ENCODE assay signal across 11 cellular contexts in genomic region chr11:96567193-96567592, GRCh38.
DNase-seq lines count a peak whose midpoint lies in the region; ATAC-seq, FAIRE-seq and TF ChIP-seq lines count a peak whose summit lies in the region.
"Had no signal": no experiment of that assay in that cellular context is flagged by ENCODE, and none has a peak within 500 bp of the region (broad histone marks: within the 10 kb centered on the region; RNA-seq: fewer than 3 reads in every experiment).

No MANE protein-coding gene starts in this region.

- POLR2A ChIA-PET in A673 (lab: Charles Lee; ENCODE audit: low non-redundant PET) (no interaction called here), HepG2 (lab: Yijun Ruan, JAX) (no interaction called here)

- DNase-seq in A673 (ENCODE audit: low spot score) (peak; percentile 9), mammary epithelial cell (no peak), HepG2 (ENCODE audit: low spot score) (no peak), NCI-H1694 treated with DMSO at 0.1 percent for 48 hours (lab: John Stamatoyannopoulos, UW) (no peak), SHP77 treated with DMSO at 0.1 percent for 48 hours (lab: John Stamatoyannopoulos, UW) (no peak), middle frontal gyrus (ENCODE audit: extremely low spot score, low spot score) (no peak)
- DNase-seq: effector CD4-positive, alpha-beta T cell; NCI-H345 had no signal

- in situ Hi-C loops in mammary epithelial cell (cut with MboI; ENCODE audit: low sequenced_read_pairs in 2 of 2) = no loop called here
- in situ Hi-C loops in HepG2 (cut with HindIII; ENCODE audit: extremely low pct_ligation_motif_present, low pct_unique_long_range_greater_than_20kb) = no loop called here

- H3K9me3 ChIP-seq in A673 (ENCODE audit: low read depth, low read length, poor library complexity, severe bottlenecking) (no peaks in the 10 kb centered on the region), mammary epithelial cell (replicated peaks; ENCODE audit: insufficient read depth, low read length) (no peaks in the 10 kb centered on the region), HepG2 (ENCODE audit: low read length) (no peaks in the 10 kb centered on the region)

- H3K4me1 ChIP-seq in A673 (ENCODE audit: insufficient read depth, low read length, poor library complexity, severe bottlenecking) (no peaks in the 10 kb centered on the region), KMS-11 (ENCODE audit: low read depth, poor library complexity, severe bottlenecking) (peaks cover 7% of the 10 kb centered on the region), mammary epithelial cell (ENCODE audit: insufficient read depth, low read length) (no peaks in the 10 kb centered on the region), HepG2 (ENCODE audit: insufficient read depth, low read length) (no peaks in the 10 kb centered on the region)

- H3K4me3 ChIP-seq in A673 (ENCODE audit: low read depth, low read length, poor library complexity, severe bottlenecking) (no peak overlapping the region), KMS-11 (IDR thresholded peaks at IDR 0.05; ENCODE audit: insufficient read depth, low read depth, low read length) (no peak overlapping the region), mammary epithelial cell (replicated peaks in 1 of 3; ENCODE audit: insufficient read depth in 1 of 3, low read depth in 2 of 3, low read length in 3 of 3) (peak overlapping the region; percentile 6 to 9 (median 6)), HepG2 (replicated peaks in 1 of 3; ENCODE audit: insufficient read depth in 1 of 3, low read depth in 2 of 3, low read length in 3 of 3) (peak overlapping the region in 2 of 3 experiments; percentile 10 to 51; a peak in 3 of 6 replicates)

- H3K4me2 ChIP-seq in KMS-11 (0 out of 2 replicates have a peak overlapping the region, but pooled peaks have one; percentile 33), mammary epithelial cell (ENCODE audit: insufficient read depth, low read depth, low read length) (peak overlapping the region; percentile 63), HepG2 (ENCODE audit: low read depth, low read length) (peak overlapping the region; percentile 54)

- H3K27ac ChIP-seq in A673 (ENCODE audit: low read depth, low read length, poor library complexity, severe bottlenecking) (no peak overlapping the region), KMS-11 (peak overlapping the region; percentile 24; the same call in 1 of the 2 replicates), mammary epithelial cell (ENCODE audit: insufficient read depth, low read depth, low read length) (no peak overlapping the region), HepG2 (ENCODE audit: extremely low read length, insufficient read depth, low read length) (no peak overlapping the region)

- intact Hi-C loops in A673 (cut with micrococcal nuclease; ENCODE audit: unreplicated experiment) (no loop called here), mammary epithelial cell (cut with micrococcal nuclease) (no loop called here), HepG2 (cut with micrococcal nuclease; ENCODE audit: unreplicated experiment) (no loop called here)

- TF ChIP-seq RAD21 in HepG2 (CRISPR knock-in tag; IDR thresholded peaks at IDR 0.05) = no peak

- ATAC-seq in HepG2 (peak; percentile 77), HG02970 (IDR thresholded peaks at IDR 0.05; ENCODE audit: low FRiP score, unreplicated experiment) (no peak)

- H3K9ac ChIP-seq in KMS-11 (no peak overlapping the region), mammary epithelial cell (ENCODE audit: insufficient read depth, low read length) (no peak overlapping the region), HepG2 (ENCODE audit: insufficient read depth, low read depth, low read length) (no peak overlapping the region)

- H4K20me1 ChIP-seq in KMS-11 (ENCODE audit: insufficient read depth) (no peaks in the 10 kb centered on the region), mammary epithelial cell (ENCODE audit: insufficient read depth, low read length) (no peaks in the 10 kb centered on the region), HepG2 (ENCODE audit: insufficient read depth, low read length) (no peaks in the 10 kb centered on the region)

- dilution Hi-C loops in mammary epithelial cell (cut with HindIII; ENCODE audit: low sequenced_read_pairs) = no loop called here

- WGBS in mammary epithelial cell (ENCODE audit: low coverage, missing lambda C conversion rate) = 5% methylated on average over 3 of the region's 3 CpGs
- 3% methylated on average over 3 of the region's 3 CpGs for WGBS in HepG2 (ENCODE audit: low lambda C conversion rate)

- H2AFZ ChIP-seq in KMS-11 (ENCODE audit: low read depth) (peak overlapping the region; percentile 10; the same call in 1 of the 2 replicates), mammary epithelial cell (ENCODE audit: low read depth, low read length) (peak overlapping the region; percentile 69), HepG2 (ENCODE audit: low read length) (peak overlapping the region; percentile 29)

- CTCF ChIA-PET in A673 (lab: Charles Lee) (no interaction called here), mammary epithelial cell (lab: Charles Lee; ENCODE audit: low non-redundant PET) (no interaction called here), HepG2 (lab: Yijun Ruan, JAX; ENCODE audit: low intra/inter-chr PET ratio, low total read pairs) (no interaction called here)

- TF ChIP-seq EP300 in HepG2 (IDR thresholded peaks at IDR 0.05; ENCODE audit: low read depth in 2 of 2, low read length in 2 of 2) (no peak), HepG2 (CRISPR knock-in tag; IDR thresholded peaks at IDR 0.05; ENCODE audit: borderline replicate concordance) (no peak)

- H3K79me2 ChIP-seq in KMS-11 (ENCODE audit: insufficient read depth, low read depth) (no peaks in the 10 kb centered on the region), mammary epithelial cell (ENCODE audit: insufficient read depth, low read length) (no peaks in the 10 kb centered on the region), HepG2 (ENCODE audit: insufficient read depth, low read length) (no peaks in the 10 kb centered on the region)

- BruUV-seq in A673 (replicated peaks; lab: Mats Ljungman, UMichigan) = no TSS peak
- BruUV-seq in mammary epithelial cell (replicated peaks; lab: Mats Ljungman, UMichigan) = no TSS peak
- BruUV-seq in HepG2 (replicated peaks; lab: Mats Ljungman, UMichigan) = no TSS peak

- TF ChIP-seq CTCF in A673 (conservative IDR thresholded peaks at IDR 0.05; ENCODE audit: low read depth, low read length) (no peak), KMS-11 (conservative IDR thresholded peaks at IDR 0.05; ENCODE audit: low read depth, low read length) (no peak), mammary epithelial cell (conservative IDR thresholded peaks at IDR 0.05 in 1 of 2, IDR thresholded peaks at IDR 0.05 in 1 of 2; ENCODE audit: extremely low read depth in 1 of 2, insufficient read depth in 1 of 2, low read depth in 1 of 2, low read length in 2 of 2) (no peak), HepG2 (CRISPR knock-in tag; IDR thresholded peaks at IDR 0.05) (no peak)

- no peak for TF ChIP-seq POLR2A in HepG2 (IDR thresholded peaks at IDR 0.05; ENCODE audit: insufficient read depth in 1 of 2, low read depth in 2 of 2, low read length in 2 of 2)

- no peaks in the 10 kb centered on the region for H3K27me3 ChIP-seq in A673 (replicated peaks; ENCODE audit: insufficient read depth, low read depth, low read length, poor library complexity)
- no peaks in the 10 kb centered on the region for H3K27me3 ChIP-seq in KMS-11 (ENCODE audit: insufficient read depth, low read depth)
- no peaks in the 10 kb centered on the region for H3K27me3 ChIP-seq in mammary epithelial cell (ENCODE audit: insufficient read depth, low read length)
- H3K27me3 ChIP-seq in HepG2 (ENCODE audit: control insufficient read depth in 1 of 2, insufficient read depth in 2 of 2, low read length in 2 of 2) = no peaks in the 10 kb centered on the region; a peak in 1 of 5 replicates

- FAIRE-seq in HepG2 (lab: Jason Lieb, UNC) = no peak
- FAIRE-seq: GM19239 had no signal

- H3K36me3 ChIP-seq in A673 (ENCODE audit: insufficient read depth, low read length, poor library complexity, severe bottlenecking) (no peaks in the 10 kb centered on the region), KMS-11 (ENCODE audit: insufficient read depth) (no peaks in the 10 kb centered on the region), mammary epithelial cell (ENCODE audit: insufficient read depth, low read length) (no peaks in the 10 kb centered on the region), HepG2 (replicated peaks in 1 of 2; ENCODE audit: control insufficient read depth in 1 of 2, insufficient read depth in 2 of 2, low read length in 2 of 2) (no peaks in the 10 kb centered on the region)

TF ChIP-seq in HepG2, 621 proteins besides CTCF, POLR2A, EP300 and RAD21:
- TF ChIP-seq PRMT3 (CRISPR knock-in tag; IDR thresholded peaks at IDR 0.05; ENCODE audit: borderline replicate concordance, low read depth) = no peak
- no peak for TF ChIP-seq HOMEZ (CRISPR knock-in tag; IDR thresholded peaks at IDR 0.05; ENCODE audit: low read depth)
- TF ChIP-seq SETDB1 (CRISPR knock-in tag; IDR thresholded peaks at IDR 0.05; ENCODE audit: borderline replicate concordance) = no peak
- no peak for TF ChIP-seq PHF8 (CRISPR knock-in tag; IDR thresholded peaks at IDR 0.05)
- TF ChIP-seq ZNF607 (CRISPR knock-in tag; IDR thresholded peaks at IDR 0.05; ENCODE audit: borderline replicate concordance) = no peak
- TF ChIP-seq ZNF260 (CRISPR knock-in tag; IDR thresholded peaks at IDR 0.05; ENCODE audit: borderline replicate concordance, low read depth) = no peak
- TF ChIP-seq JUND (CRISPR knock-in tag; IDR thresholded peaks at IDR 0.05) = no peak
- TF ChIP-seq JUNB (CRISPR knock-in tag; IDR thresholded peaks at IDR 0.05; ENCODE audit: borderline replicate concordance) = no peak
- TF ChIP-seq ZFP36L2 (CRISPR knock-in tag; IDR thresholded peaks at IDR 0.05) = no peak
- TF ChIP-seq RFX1 (IDR thresholded peaks at IDR 0.05) = no peak
- no peak for TF ChIP-seq KLF6 (CRISPR knock-in tag; IDR thresholded peaks at IDR 0.05)
- TF ChIP-seq CREM (IDR thresholded peaks at IDR 0.05) = no peak
- TF ChIP-seq CREM (CRISPR knock-in tag; IDR thresholded peaks at IDR 0.05) = no peak

Comparison
In these comparisons a context has a peak if more than half of its experiments do, and no peak if none do; other contexts are left out.
1. H3K4me3 ChIP-seq: peak in mammary epithelial cell (3 of 3) and HepG2 (2 of 3); none in A673 (single experiment) and KMS-11 (single experiment).
2. H2AFZ ChIP-seq: peak in every context shown above with its lines; median percentile 69 in mammary epithelial cell; 29 in HepG2; 10 in KMS-11.
3. Peak in every context shown above with its lines, with median percentiles within 50 percentile points of each other: H3K4me2 ChIP-seq.